17 cellular contexts compared by ENCODE assay signal in genomic region chr10:117001144-117001543, GRCh38. TPM values are rescaled to one million over a fixed set of nuclear protein-coding genes. Genes with fewer than 3 reads are reported as not detected.
"Had no signal": no experiment of that assay in that cellular context is flagged by ENCODE, and none has a peak within 500 bp of the region (broad histone marks: within the 10 kb centered on the region; RNA-seq: fewer than 3 reads in every experiment).

No MANE protein-coding gene starts in this region.

- H3K9me3 ChIP-seq: left ventricle myocardium inferior, prostate gland, suprapubic skin, vagina had no signal

- ATAC-seq: activated CD4-positive, CD25-positive, alpha-beta regulatory T cell treated with anti-CD3 and anti-CD28 coated beads, Interleukin-2, amount 50 U/mL, for 24 hours; activated CD8-positive, alpha-beta T cell treated with anti-CD3 and anti-CD28 coated beads, Interleukin-2, amount 10 ng/mL, durations not matched to agents 7 days and 5 days; activated T-cell treated with anti-CD3 and anti-CD28 coated beads, Interleukin-2, amount 50 U/mL, for 4 hours; right cardiac atrium had no signal

- H3K4me3 ChIP-seq: left ventricle myocardium inferior, prostate gland, suprapubic skin, vagina had no signal

- FAIRE-seq: colon had no signal

- H3K27me3 ChIP-seq: suprapubic skin, vagina had no signal

- H3K27ac ChIP-seq: left ventricle myocardium inferior, prostate gland, suprapubic skin, vagina had no signal

- H3K36me3 ChIP-seq: left ventricle myocardium inferior, prostate gland, suprapubic skin, vagina had no signal

- H3K4me1 ChIP-seq: prostate gland had no signal

- DNase-seq: activated CD4-positive, alpha-beta T cell treated with anti-CD3 and anti-CD28 coated beads, Interleukin-2, amount 10 ng/mL, durations not matched to agents 7 days and 5 days; activated CD8-positive, alpha-beta T cell treated with anti-CD3 and anti-CD28 coated beads, Interleukin-2, amount 10 ng/mL, durations not matched to agents 7 days and 5 days; activated effector memory CD4-positive, alpha-beta T cell treated with Interleukin-2 at 50 U/mL for 16 hours; activated naive CD4-positive, alpha-beta T cell treated with anti-CD3 and anti-CD28 coated beads, Interleukin-2, amount 50 U/mL, for 16 hours; activated T-cell treated with anti-CD3 and anti-CD28 coated beads, Interleukin-2, amount 50 U/mL, for 4 hours; erythroblast; foreskin melanocyte; left ventricle myocardium inferior; right cardiac atrium; stimulated activated CD4-positive, alpha-beta T cell treated with anti-CD3 and anti-CD28 coated beads, Interleukin-2, amount 100 ng/mL, for 24 hours; T1000; trophoblast cell had no signal

RNA-seq across cellular contexts. Expression of gene SHTN1, which starts 3.8 kb away (rescaled TPM):
- total RNA-seq: activated CD8-positive, alpha-beta T cell treated with anti-CD3 and anti-CD28 coated beads, Interleukin-2, amount 10 ng/mL, durations not matched to agents 7 days and 5 days had no signal
